ENCODE assay signal across 8 cellular contexts in the genomic region with DNA sequence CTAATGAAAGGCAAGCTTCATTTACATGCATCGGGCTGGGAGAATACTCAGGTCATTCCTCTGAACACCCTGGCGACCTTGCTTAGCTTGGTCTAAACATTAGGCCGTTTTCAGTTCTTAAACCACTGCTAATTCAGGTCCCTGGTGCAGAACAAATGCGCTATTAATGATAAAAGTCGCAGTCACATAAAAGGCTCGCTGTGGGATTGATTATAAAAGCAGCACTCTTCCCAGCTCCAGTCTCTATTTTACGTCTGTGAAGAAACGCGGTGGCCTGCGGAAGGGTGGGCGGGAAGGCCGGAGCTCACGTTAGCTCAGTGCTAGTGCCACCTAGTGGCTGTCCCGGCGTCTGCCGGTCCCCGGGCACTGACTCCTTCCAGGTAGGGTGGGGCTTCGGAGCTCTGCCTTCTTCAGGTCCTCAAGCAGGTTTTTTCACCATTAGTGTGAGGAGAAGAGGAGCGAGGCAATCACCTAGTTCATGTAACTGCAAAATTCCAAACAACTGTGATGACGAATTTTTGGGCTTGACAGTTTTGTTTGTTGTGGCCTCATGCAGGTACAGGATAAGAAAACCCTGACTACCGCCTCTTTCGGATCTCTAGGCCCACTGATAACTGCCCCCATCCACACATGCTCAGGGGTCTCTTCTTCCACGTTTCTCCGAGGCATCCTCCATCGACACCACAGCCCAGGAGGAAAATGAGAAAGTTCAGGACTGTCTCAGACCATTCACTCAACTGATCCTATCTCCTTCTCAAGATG.
DNase-seq lines count a peak whose midpoint lies in the region; ATAC-seq and TF ChIP-seq lines count a peak whose summit lies in the region.

No MANE protein-coding gene starts in this region.

- H3K27me3 ChIP-seq in Loucy (ENCODE audit: insufficient read depth, low read length, poor library complexity, severe bottlenecking), result no peaks in the 10 kb centered on the region

- H3K4me3 ChIP-seq in AG09309 (ENCODE audit: control insufficient read depth, low read depth, low read length), result 0 out of 2 replicates have a peak overlapping the region, but pooled peaks have one; percentile 1
- no peak overlapping the region for H3K4me3 ChIP-seq in Loucy (ENCODE audit: low read length, poor library complexity, severe bottlenecking)
- H3K4me3 ChIP-seq in retinal pigment epithelial cell (ENCODE audit: low read length), result peak overlapping the region; percentile 38

- ATAC-seq in HG02588 (IDR thresholded peaks at IDR 0.05; ENCODE audit: unreplicated experiment), result no peak

- peaks cover 7% of the 10 kb centered on the region; the same call in 1 of the 2 replicates for H3K9me3 ChIP-seq in Loucy (ENCODE audit: insufficient read depth, low read depth, low read length)

- H3K9ac ChIP-seq in Loucy (ENCODE audit: low read depth, low read length, poor library complexity, severe bottlenecking), result no peak overlapping the region

- no peaks in the 10 kb centered on the region for H4K20me1 ChIP-seq in Loucy (ENCODE audit: insufficient read depth, low read length, poor library complexity, severe bottlenecking)

- peaks cover 35% of the 10 kb centered on the region for H3K4me1 ChIP-seq in Loucy (ENCODE audit: insufficient read depth, low read length, poor library complexity, severe bottlenecking)

- no peaks in the 10 kb centered on the region for H3K79me2 ChIP-seq in Loucy (ENCODE audit: insufficient read depth, low read length)

- H3K4me2 ChIP-seq in Loucy (ENCODE audit: low read depth, low read length, poor library complexity, severe bottlenecking), result no peak overlapping the region

- TF ChIP-seq CTCF in AG09309 (IDR thresholded peaks at IDR 0.05; ENCODE audit: control insufficient read depth, insufficient read depth, low read depth, low read length, missing control alignments) (peak; percentile 95), Loucy (conservative IDR thresholded peaks at IDR 0.05; ENCODE audit: low read length) (peak; percentile 95), retinal pigment epithelial cell (conservative IDR thresholded peaks at IDR 0.05; ENCODE audit: low read depth, low read length) (peak; percentile 99)

- H3F3A ChIP-seq in Loucy (ENCODE audit: low read depth), result no peaks in the 10 kb centered on the region

- H3K27ac ChIP-seq in angular gyrus (ENCODE audit: low read depth, low read length), result peak overlapping the region; percentile 25

- H3K9me2 ChIP-seq in Loucy (replicated peaks; ENCODE audit: low read depth, low read length), result no peaks in the 10 kb centered on the region

- no peak for DNase-seq in AG09309 (ENCODE audit: low read depth)
- DNase-seq in GM19238 (ENCODE audit: insufficient read length, low spot score), result peak; percentile 39
- peak; percentile 2 to 64 (median 33) for DNase-seq in T-helper 2 cell
- peak; percentile 70 for DNase-seq in hepatic stellate cell (ENCODE audit: low spot score)
- DNase-seq in retinal pigment epithelial cell (ENCODE audit: low read depth), result peak; percentile 14

- H3K36me3 ChIP-seq in Loucy (ENCODE audit: insufficient read depth, low read length), result no peaks in the 10 kb centered on the region

- peak overlapping the region; percentile 38; the same call in 1 of the 2 replicates for H2AFZ ChIP-seq in Loucy (ENCODE audit: low read length)
